Comparison of ENCODE assay signal across 8 cellular contexts in the genomic region with DNA sequence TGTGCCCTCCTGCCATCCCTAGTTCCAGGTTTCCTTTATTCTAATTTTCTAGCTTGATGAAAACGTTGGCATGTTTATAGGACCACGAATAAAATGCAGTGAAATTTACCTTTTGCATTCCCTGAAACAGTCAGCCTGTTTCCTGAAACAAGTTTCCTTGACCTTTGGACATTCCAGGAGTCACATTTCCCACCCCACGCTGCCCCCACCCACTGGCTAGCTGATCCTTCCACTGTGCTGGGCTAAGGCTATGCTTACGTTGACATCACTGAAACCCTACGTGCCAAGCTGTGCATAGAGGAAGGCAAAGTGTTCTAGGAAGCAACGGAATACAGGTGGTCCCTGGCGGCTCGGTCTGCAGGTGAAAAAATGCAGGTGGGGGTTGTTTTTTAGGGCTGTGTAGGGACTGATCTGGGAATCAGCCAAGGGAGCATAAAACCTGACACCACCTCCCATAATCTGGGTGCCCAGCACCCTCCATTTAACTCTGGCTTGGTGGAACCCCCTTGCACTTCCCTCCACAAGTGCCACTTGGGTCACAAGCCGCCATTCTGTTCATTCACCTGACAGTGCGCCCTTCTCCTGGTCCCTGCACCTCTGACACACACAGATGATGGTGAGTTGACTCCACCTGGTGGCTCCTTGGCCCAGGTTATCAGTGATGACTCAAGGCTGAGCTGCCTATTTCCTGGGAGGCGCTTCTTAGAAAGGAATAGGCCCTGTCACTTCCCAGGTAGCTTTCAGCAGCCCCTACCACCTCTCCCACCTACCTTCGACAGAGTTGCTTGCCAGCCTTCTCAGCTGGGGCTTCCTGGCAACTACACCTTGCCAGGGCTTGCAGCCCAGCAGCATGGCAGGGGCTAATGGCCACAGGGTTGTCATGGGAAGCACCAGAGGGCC.
DNase-seq lines count a peak whose midpoint lies in the region; ATAC-seq, FAIRE-seq and TF ChIP-seq lines count a peak whose summit lies in the region.

No MANE protein-coding gene starts in this region.

- H3K36me3 ChIP-seq in right lobe of liver, result no peaks in the 10 kb centered on the region

- DNase-seq in 8988T (peak; percentile 69), GM12891 (ENCODE audit: insufficient read length, low spot score) (peak; percentile 52), HT1080 (ENCODE audit: low read depth) (peak; percentile 51), right lobe of liver (peak; percentile 70 to 78 (median 77)), DMS79 (lab: John Stamatoyannopoulos, UW) (no peak), HCEC 1CT (no peak), activated gamma-delta T cell (lab: John Stamatoyannopoulos, UW) (no peak)
- peak; percentile 9 to 19 for DNase-seq in activated CD4-positive, alpha-beta T cell treated with anti-CD3 and anti-CD28 coated beads, Interleukin-2, amount 50 U/mL, for 4 hours

- peak; percentile 86 for FAIRE-seq in GM12891 (lab: Jason Lieb, UNC)

- peak; percentile 82 to 94 (median 92) for ATAC-seq in right lobe of liver

- WGBS in right lobe of liver (ENCODE audit: insufficient coverage, low coverage, low lambda C conversion rate, missing lambda C conversion rate), result 32% methylated on average over 9 of the region's 12 CpGs

- no peaks in the 10 kb centered on the region for H3K27me3 ChIP-seq in right lobe of liver

- peak overlapping the region in 1 of 3 donors; percentile 11 for H3K4me3 ChIP-seq in right lobe of liver

- peak; percentile 38 to 72 (median 60) for TF ChIP-seq CTCF in right lobe of liver (IDR thresholded peaks at IDR 0.05)

- H3K4me1 ChIP-seq in right lobe of liver, result peaks cover 0 to 17% (median 8%) of the 10 kb centered on the region in 4 donors

- intact Hi-C loops in right lobe of liver (cut with DNase I), result no loop called here

- H3K9me3 ChIP-seq in right lobe of liver, result no peaks in the 10 kb centered on the region

- TF ChIP-seq POLR2A in GM12891 (IDR thresholded peaks at IDR 0.05; ENCODE audit: low read depth, low read length) (no peak), right lobe of liver (IDR thresholded peaks at IDR 0.05) (peak; percentile 9)

- peak overlapping the region in 2 of 3 donors; percentile 44 to 73 for H3K27ac ChIP-seq in right lobe of liver

TF ChIP-seq in GM12891, 5 proteins besides CTCF, POLR2A, EP300 and RAD21:
- no peak for TF ChIP-seq TAF1 (IDR thresholded peaks at IDR 0.05; ENCODE audit: low read depth, low read length)
- no peak for TF ChIP-seq PAX5 (IDR thresholded peaks at IDR 0.05; ENCODE audit: insufficient read depth, low read length, severe bottlenecking)
- 0 out of 2 replicates have a peak, but pooled peaks have one; percentile 10 for TF ChIP-seq SPI1 (IDR thresholded peaks at IDR 0.05; ENCODE audit: low read depth, low read length)
- TF ChIP-seq POU2F2 (IDR thresholded peaks at IDR 0.05; ENCODE audit: low read depth, low read length), result no peak

Comparison
In these comparisons a context has a peak if more than half of its experiments do, and no peak if none do; other contexts are left out.
1. DNase-seq: peak in 8988T (single experiment), GM12891 (single experiment), HT1080 (single experiment), activated CD4-positive, alpha-beta T cell treated with anti-CD3 and anti-CD28 coated beads, Interleukin-2, amount 50 U/mL, for 4 hours (2 of 2) and right lobe of liver (3 of 3); none in DMS79 (single experiment), HCEC 1CT (single experiment) and activated gamma-delta T cell (single experiment).